ENCODE assay signal across 10 cellular contexts in the genomic region with DNA sequence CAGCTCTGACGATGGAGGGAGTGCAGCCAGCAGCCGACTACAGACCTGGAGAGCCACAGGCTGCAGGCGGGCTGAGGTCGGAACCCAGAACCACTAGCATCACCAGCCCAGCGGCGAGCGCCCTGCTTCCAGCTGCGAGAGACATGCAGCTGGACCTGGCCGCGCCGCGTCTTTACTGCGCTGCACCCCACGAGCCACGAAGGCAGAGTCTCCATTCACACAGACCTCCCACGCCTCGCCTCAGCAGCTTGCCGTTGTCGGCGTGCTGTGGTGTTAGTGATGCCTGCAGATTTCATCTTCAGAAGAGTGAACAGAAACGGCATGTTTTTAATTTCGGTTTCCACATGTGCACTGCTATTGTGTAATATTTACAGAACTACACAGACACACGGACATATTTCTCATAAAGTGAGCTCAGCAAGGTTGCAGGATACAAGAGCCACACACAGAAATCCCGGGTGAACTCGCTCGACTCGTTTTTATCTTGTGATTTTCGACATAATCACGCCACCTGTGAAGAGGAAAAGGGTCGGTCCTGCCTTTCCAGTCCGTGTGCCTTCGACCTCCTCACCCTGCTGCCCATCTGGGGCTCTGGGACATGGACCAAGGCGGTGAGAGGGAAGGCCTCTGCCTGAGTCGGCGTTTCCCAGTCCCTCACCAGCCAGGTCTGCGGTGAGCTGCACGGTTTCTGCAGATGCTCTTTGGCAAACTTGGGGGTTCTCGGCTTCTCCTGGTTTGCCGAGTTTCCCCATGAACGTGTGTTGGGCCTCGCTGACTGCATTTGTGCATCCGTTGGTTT.
A peak's percentile ranks its signal among the peaks of the same experiment; 100 is the strongest.
DNase-seq lines count a peak whose midpoint lies in the region; ATAC-seq and TF ChIP-seq lines count a peak whose summit lies in the region.
"Had no signal": no experiment of that assay in that cellular context is flagged by ENCODE, and none has a peak within 500 bp of the region (broad histone marks: within the 10 kb centered on the region; RNA-seq: fewer than 3 reads in every experiment).

No MANE protein-coding gene starts in this region.

- no peaks in the 10 kb centered on the region for H3K27me3 ChIP-seq in neural progenitor cell

- peaks cover 6% of the 10 kb centered on the region for H3K36me3 Mint-ChIP-seq in activated CD4-positive, alpha-beta memory T cell treated with anti-CD3 and anti-CD28 coated beads for 36 hours
- H3K36me3 Mint-ChIP-seq in stimulated activated effector memory CD8-positive, alpha-beta T cell treated with anti-CD3 and anti-CD28 coated beads, Interleukin-12 subunit alpha, Interleukin-12 subunit beta, amount 100 ng/mL, for 72 hours, result peaks cover 6% of the 10 kb centered on the region
- no peaks in the 10 kb centered on the region for H3K36me3 Mint-ChIP-seq in neural progenitor cell

- no peaks in the 10 kb centered on the region for H4K20me1 ChIP-seq in neural progenitor cell (ENCODE audit: low read depth)

- no peak for TF ChIP-seq CTCF in neural progenitor cell (IDR thresholded peaks at IDR 0.05)

- H3K4me1 Mint-ChIP-seq in activated CD4-positive, alpha-beta memory T cell treated with anti-CD3 and anti-CD28 coated beads for 36 hours (ENCODE audit: low read depth), result peaks cover 73% of the 10 kb centered on the region
- H3K4me1 Mint-ChIP-seq in stimulated activated effector memory CD8-positive, alpha-beta T cell treated with anti-CD3 and anti-CD28 coated beads, Interleukin-12 subunit alpha, Interleukin-12 subunit beta, amount 100 ng/mL, for 72 hours, result peaks cover 64% of the 10 kb centered on the region
- H3K4me1 Mint-ChIP-seq in neural progenitor cell, result peaks cover 11% of the 10 kb centered on the region

- intact Hi-C loops in activated CD4-positive, alpha-beta memory T cell treated with anti-CD3 and anti-CD28 coated beads for 36 hours (cut with micrococcal nuclease), result loop anchor here (1.0 to 10.0 kb wide), 3 partner anchors 40 to 393 kb away; partner anchors contain the start of genes PSMG3 and SNX8

- H3K79me2 ChIP-seq in neural progenitor cell (ENCODE audit: low read depth), result no peaks in the 10 kb centered on the region

- H3K9me3 Mint-ChIP-seq in activated CD4-positive, alpha-beta memory T cell treated with anti-CD3 and anti-CD28 coated beads for 36 hours, result no peaks in the 10 kb centered on the region
- no peaks in the 10 kb centered on the region for H3K9me3 Mint-ChIP-seq in stimulated activated effector memory CD8-positive, alpha-beta T cell treated with anti-CD3 and anti-CD28 coated beads, Interleukin-12 subunit alpha, Interleukin-12 subunit beta, amount 100 ng/mL, for 72 hours
- no peaks in the 10 kb centered on the region for H3K9me3 Mint-ChIP-seq in neural progenitor cell

- peak overlapping the region; percentile 14 for H3K27ac Mint-ChIP-seq in activated CD4-positive, alpha-beta memory T cell treated with anti-CD3 and anti-CD28 coated beads for 36 hours
- no peak overlapping the region for H3K27ac Mint-ChIP-seq in stimulated activated effector memory CD8-positive, alpha-beta T cell treated with anti-CD3 and anti-CD28 coated beads, Interleukin-12 subunit alpha, Interleukin-12 subunit beta, amount 100 ng/mL, for 72 hours
- no peak overlapping the region for H3K27ac Mint-ChIP-seq in neural progenitor cell

- no peak overlapping the region for H2AFZ ChIP-seq in neural progenitor cell (replicated peaks)

- H3K4me3 ChIP-seq in neural progenitor cell, result no peak overlapping the region

- POLR2A ChIA-PET in activated CD4-positive, alpha-beta memory T cell treated with anti-CD3 and anti-CD28 coated beads for 36 hours (lab: Charles Lee), result interaction anchor here (2.1 kb wide), 1 partner anchor 18 kb away, joined by 9 read pairs; no protein-coding TSS in a partner anchor

- H3F3A ChIP-seq in neural progenitor cell (ENCODE audit: low read depth), result no peaks in the 10 kb centered on the region

- CTCF ChIA-PET in activated CD4-positive, alpha-beta memory T cell treated with anti-CD3 and anti-CD28 coated beads for 36 hours (lab: Charles Lee), result interaction anchor here (0.8 to 1.0 kb wide), 2 partner anchors 29 to 869 kb away, joined by 3 read pairs; no protein-coding TSS in a partner anchor

- no peak overlapping the region for H3K27ac ChIP-seq in neural progenitor cell
- H3K27ac ChIP-seq: neutrophil had no signal

- no peak overlapping the region for H3K9ac ChIP-seq in neural progenitor cell

- H3K4me3 Mint-ChIP-seq in activated CD4-positive, alpha-beta memory T cell treated with anti-CD3 and anti-CD28 coated beads for 36 hours, result peak overlapping the region; percentile 58
- peak overlapping the region; percentile 29 for H3K4me3 Mint-ChIP-seq in stimulated activated effector memory CD8-positive, alpha-beta T cell treated with anti-CD3 and anti-CD28 coated beads, Interleukin-12 subunit alpha, Interleukin-12 subunit beta, amount 100 ng/mL, for 72 hours
- no peak overlapping the region for H3K4me3 Mint-ChIP-seq in neural progenitor cell

- H3K9me3 ChIP-seq in neural progenitor cell (ENCODE audit: low read depth), result no peaks in the 10 kb centered on the region
- H3K9me3 ChIP-seq: neutrophil had no signal

- H3K36me3 ChIP-seq in neural progenitor cell, result no peaks in the 10 kb centered on the region
- H3K36me3 ChIP-seq: neutrophil had no signal

- DNase-seq in HT-29 (ENCODE audit: low spot score) (peak; percentile 26), fibroblast of peridontal ligament (ENCODE audit: extremely low read depth) (peak; percentile 26), neural progenitor cell (ENCODE audit: low spot score) (no peak), SHP77 treated with DMSO at 0.1 percent for 48 hours (lab: John Stamatoyannopoulos, UW) (no peak), NCI-H82 (lab: John Stamatoyannopoulos, UW) (no peak)
- peak; percentile 70 for DNase-seq in activated CD4-positive, alpha-beta memory T cell treated with anti-CD3 and anti-CD28 coated beads for 36 hours
- no peak for DNase-seq in stimulated activated effector memory CD8-positive, alpha-beta T cell treated with anti-CD3 and anti-CD28 coated beads, Interleukin-12 subunit alpha, Interleukin-12 subunit beta, amount 100 ng/mL, for 72 hours (ENCODE audit: low spot score in 2 of 2)
- DNase-seq: NCI-H2171 had no signal

- H3K27me3 Mint-ChIP-seq in activated CD4-positive, alpha-beta memory T cell treated with anti-CD3 and anti-CD28 coated beads for 36 hours, result peaks cover 3% of the 10 kb centered on the region
- H3K27me3 Mint-ChIP-seq in neural progenitor cell (ENCODE audit: insufficient read depth, low read depth), result peaks cover 6% of the 10 kb centered on the region

- ATAC-seq in stimulated activated effector memory CD8-positive, alpha-beta T cell treated with anti-CD3 and anti-CD28 coated beads, Interleukin-12 subunit alpha, Interleukin-12 subunit beta, amount 100 ng/mL, for 72 hours, result peak; percentile 38
- ATAC-seq in GM21576 (IDR thresholded peaks at IDR 0.05; ENCODE audit: unreplicated experiment), result no peak

- no peak overlapping the region for H3K4me2 ChIP-seq in neural progenitor cell

- no peaks in the 10 kb centered on the region for H3K4me1 ChIP-seq in neural progenitor cell

Comparison
In these comparisons a context has a peak if more than half of its experiments do, and no peak if none do; other contexts are left out.
1. DNase-seq: peak in HT-29 (single experiment), activated CD4-positive, alpha-beta memory T cell treated with anti-CD3 and anti-CD28 coated beads for 36 hours (single experiment) and fibroblast of peridontal ligament (single experiment); none in stimulated activated effector memory CD8-positive, alpha-beta T cell treated with anti-CD3 and anti-CD28 coated beads, Interleukin-12 subunit alpha, Interleukin-12 subunit beta, amount 100 ng/mL, for 72 hours (0 of 2), neural progenitor cell (single experiment), SHP77 treated with DMSO at 0.1 percent for 48 hours (single experiment) and NCI-H82 (single experiment).